18 cellular contexts compared by ENCODE assay signal in genomic region chr12:60391791-60392190, GRCh38.
DNase-seq lines count a peak whose midpoint lies in the region; ATAC-seq and TF ChIP-seq lines count a peak whose summit lies in the region.
"Had no signal": no experiment of that assay in that cellular context is flagged by ENCODE, and none has a peak within 500 bp of the region (broad histone marks: within the 10 kb centered on the region; RNA-seq: fewer than 3 reads in every experiment).

No MANE protein-coding gene starts in this region.

- DNase-seq in IMR-90: no peak
- peak; percentile 53 for DNase-seq in chondrocyte (ENCODE audit: low spot score)
- DNase-seq in sciatic nerve (ENCODE audit: low spot score): no peak
- no peak for DNase-seq in coronary artery (ENCODE audit: low spot score)
- DNase-seq in PC-9: no peak
- DNase-seq: AML-193; Caco-2; Calu3; CD4-positive, alpha-beta T cell; CD8-positive, alpha-beta T cell; DMS79 treated with DMSO at 0.1 percent for 48 hours; GF-D8 had no signal

- H3K36me3 ChIP-seq in IMR-90 (ENCODE audit: control insufficient read depth, insufficient read depth, low read length) (no peaks in the 10 kb centered on the region), PC-9 (ENCODE audit: low read depth) (no peaks in the 10 kb centered on the region)
- H3K36me3 ChIP-seq: BLaER1 treated with 17β-estradiol and CSF1 and Interleukin-3, amounts not matched to agents 10 nM and 100 nM had no signal

- POLR2A ChIA-PET in IMR-90 (lab: Charles Lee; ENCODE audit: unreplicated experiment): no interaction called here
- POLR2A ChIA-PET in PC-9 (lab: Charles Lee; ENCODE audit: unreplicated experiment): no interaction called here

- H3K27me3 ChIP-seq in IMR-90 (ENCODE audit: control insufficient read depth, insufficient read depth, low read length) (no peaks in the 10 kb centered on the region), PC-9 (ENCODE audit: insufficient read depth, low read depth) (no peaks in the 10 kb centered on the region)
- H3K27me3 ChIP-seq: BLaER1 treated with 17β-estradiol and CSF1 and Interleukin-3, amounts not matched to agents 10 nM and 100 nM had no signal

- dilution Hi-C loops in IMR-90 (cut with HindIII; ENCODE audit: low sequenced_read_pairs, unreplicated experiment): no loop called here

- H3K14ac ChIP-seq in IMR-90 (replicated peaks; ENCODE audit: low read depth, low read length): no peak overlapping the region

- no peak overlapping the region for H2BK5ac ChIP-seq in IMR-90 (ENCODE audit: low read depth, low read length, poor library complexity, severe bottlenecking)

- H3K56ac ChIP-seq in IMR-90 (ENCODE audit: extremely low read depth, insufficient read depth, low read length): no peak overlapping the region

- H3K4me2 ChIP-seq in IMR-90 (ENCODE audit: low read depth, low read length) (no peak overlapping the region), PC-9 (no peak overlapping the region)
- H3K4me2 ChIP-seq: A549; BLaER1 treated with 17β-estradiol and CSF1 and Interleukin-3, amounts not matched to agents 10 nM and 100 nM had no signal

- H3K9me2 ChIP-seq in PC-9 (ENCODE audit: insufficient read depth): no peaks in the 10 kb centered on the region

- H3K27ac Mint-ChIP-seq in chondrocyte (ENCODE audit: unreplicated experiment): no peak overlapping the region
- H3K27ac Mint-ChIP-seq: B cell; CD4-positive, alpha-beta T cell; CD8-positive, alpha-beta T cell had no signal

- H2AK9ac ChIP-seq in IMR-90 (replicated peaks; ENCODE audit: low read depth, low read length, poor library complexity): peak overlapping the region; percentile 22

- H4K20me1 ChIP-seq in IMR-90 (ENCODE audit: insufficient read depth, low read length): no peaks in the 10 kb centered on the region
- no peaks in the 10 kb centered on the region for H4K20me1 ChIP-seq in PC-9 (ENCODE audit: insufficient read depth)
- H4K20me1 ChIP-seq: BLaER1 treated with 17β-estradiol and CSF1 and Interleukin-3, amounts not matched to agents 10 nM and 100 nM had no signal

- no peak overlapping the region for H2BK15ac ChIP-seq in IMR-90 (ENCODE audit: low read depth, low read length)

- H4K5ac ChIP-seq in IMR-90 (ENCODE audit: low read depth, low read length): no peak overlapping the region

- H3K4me1 Mint-ChIP-seq in chondrocyte (ENCODE audit: low read depth): peaks cover 9% of the 10 kb centered on the region
- H3K4me1 Mint-ChIP-seq: B cell had no signal

- in situ Hi-C loops in IMR-90 (cut with MboI; ENCODE audit: low sequenced_read_pairs): no loop called here

- TF ChIP-seq POLR2A in IMR-90 (IDR thresholded peaks at IDR 0.05; ENCODE audit: low read depth, low read length): no peak

- H3K4me3 ChIP-seq in IMR-90 (ENCODE audit: insufficient read depth, low read depth, low read length) (no peak overlapping the region), coronary artery (no peak overlapping the region), PC-9 (no peak overlapping the region)
- H3K4me3 ChIP-seq: A549; BLaER1 treated with 17β-estradiol and CSF1 and Interleukin-3, amounts not matched to agents 10 nM and 100 nM had no signal

- H2AFZ ChIP-seq in IMR-90 (replicated peaks; ENCODE audit: low read length, poor library complexity): no peak overlapping the region
- no peak overlapping the region for H2AFZ ChIP-seq in PC-9

- H3K9me3 ChIP-seq in IMR-90 (ENCODE audit: control insufficient read depth, insufficient read depth, low read length): no peaks in the 10 kb centered on the region
- H3K9me3 ChIP-seq in PC-9 (ENCODE audit: insufficient read depth, low read depth): no peaks in the 10 kb centered on the region
- H3K9me3 ChIP-seq: A549, Caco-2 had no signal

- intact Hi-C loops in IMR-90 (cut with micrococcal nuclease) (loop anchor here (10.0 kb wide), 1 partner anchor 53 kb away; no protein-coding TSS in a partner anchor), sciatic nerve (cut with DNase I) (no loop called here), PC-9 (cut with micrococcal nuclease; ENCODE audit: unreplicated experiment) (no loop called here)

- no peak overlapping the region for H3K23ac ChIP-seq in IMR-90 (ENCODE audit: low read depth, low read length)

- peaks cover 2% of the 10 kb centered on the region for H3K9me3 Mint-ChIP-seq in chondrocyte (ENCODE audit: low read depth)
- H3K9me3 Mint-ChIP-seq: CD4-positive, alpha-beta T cell had no signal

- no peak overlapping the region for H3K27ac ChIP-seq in IMR-90 (ENCODE audit: insufficient read depth, low read length)
- no peak overlapping the region for H3K27ac ChIP-seq in coronary artery
- H3K27ac ChIP-seq in PC-9: no peak overlapping the region
- H3K27ac ChIP-seq: 22Rv1; A549; BLaER1 treated with 17β-estradiol and CSF1 and Interleukin-3, amounts not matched to agents 10 nM and 100 nM; C4-2B had no signal

- H4K91ac ChIP-seq in IMR-90 (ENCODE audit: insufficient read depth, low read depth, low read length): no peak overlapping the region

- TF ChIP-seq CTCF in IMR-90 (conservative IDR thresholded peaks at IDR 0.05; ENCODE audit: low read depth, low read length) (no peak), chondrocyte (IDR thresholded peaks at IDR 0.05) (no peak), coronary artery (IDR thresholded peaks at IDR 0.05) (no peak), PC-9 (conservative IDR thresholded peaks at IDR 0.05) (no peak)

- no peaks in the 10 kb centered on the region for H3K36me3 Mint-ChIP-seq in chondrocyte (ENCODE audit: low read depth)
- H3K36me3 Mint-ChIP-seq: CD8-positive, alpha-beta T cell had no signal

- no TSS peak for BruUV-seq in IMR-90 (replicated peaks; lab: Mats Ljungman, UMichigan)
- BruUV-seq in PC-9 (replicated peaks; lab: Mats Ljungman, UMichigan): no TSS peak

- H3K4me3 Mint-ChIP-seq in chondrocyte (ENCODE audit: unreplicated experiment): no peak overlapping the region
- H3K4me3 Mint-ChIP-seq: B cell; CD4-positive, alpha-beta T cell; CD8-positive, alpha-beta T cell had no signal

- no peak for ATAC-seq in IMR-90 (ENCODE audit: low read depth)
- ATAC-seq in sciatic nerve: peak; percentile 28
- no peak for ATAC-seq in HG03159 (IDR thresholded peaks at IDR 0.05; ENCODE audit: unreplicated experiment)
- ATAC-seq: A549; CD8-positive, alpha-beta T cell had no signal

- no peaks in the 10 kb centered on the region for H3K79me2 ChIP-seq in PC-9 (ENCODE audit: low read depth)

- H3K18ac ChIP-seq in IMR-90 (ENCODE audit: low read depth, low read length): no peak overlapping the region

- no peaks in the 10 kb centered on the region for H3K27me3 Mint-ChIP-seq in chondrocyte (ENCODE audit: low read depth)
- H3K27me3 Mint-ChIP-seq: B cell; CD4-positive, alpha-beta T cell had no signal

- no peak overlapping the region for H4K8ac ChIP-seq in IMR-90 (ENCODE audit: low read depth in 2 of 2, low read length in 2 of 2)

- no peak overlapping the region for H2BK120ac ChIP-seq in IMR-90 (ENCODE audit: low read depth, low read length)

- H2AK5ac ChIP-seq in IMR-90 (ENCODE audit: low read depth, low read length): no peak overlapping the region

- H2BK20ac ChIP-seq in IMR-90 (ENCODE audit: low read depth, low read length): no peak overlapping the region

- H3K4me1 ChIP-seq in IMR-90 (ENCODE audit: control insufficient read depth, insufficient read depth, low read length) (no peaks in the 10 kb centered on the region), PC-9 (replicated peaks; ENCODE audit: insufficient read depth) (no peaks in the 10 kb centered on the region)
- H3K4me1 ChIP-seq: A549, Caco-2 had no signal

- no peaks in the 10 kb centered on the region for H3K9me1 ChIP-seq in IMR-90 (ENCODE audit: insufficient read depth, low read length)

- no peak overlapping the region for H3K4ac ChIP-seq in IMR-90 (ENCODE audit: low read depth, low read length)

- no peak for TF ChIP-seq RAD21 in IMR-90 (IDR thresholded peaks at IDR 0.05; ENCODE audit: low read length)

- no peaks in the 10 kb centered on the region for H3K79me1 ChIP-seq in IMR-90 (ENCODE audit: low read depth in 1 of 2, low read length in 2 of 2)

- H3F3A ChIP-seq in PC-9 (ENCODE audit: insufficient read depth, low read depth): no peaks in the 10 kb centered on the region

- no peak overlapping the region for H3K9ac ChIP-seq in IMR-90 (ENCODE audit: low read depth, low read length)
- H3K9ac ChIP-seq: BLaER1 treated with 17β-estradiol and CSF1 and Interleukin-3, amounts not matched to agents 10 nM and 100 nM had no signal

- CTCF ChIA-PET in IMR-90 (lab: Yijun Ruan, JAX) (interaction anchor here (0.6 kb wide), 1 partner anchor 382 kb away, joined by 3 read pairs; no protein-coding TSS in a partner anchor), PC-9 (lab: Charles Lee) (no interaction called here)

TF ChIP-seq in IMR-90, 13 proteins besides CTCF, POLR2A, EP300 and RAD21:
- TF ChIP-seq RFX5 (IDR thresholded peaks at IDR 0.05; ENCODE audit: low read depth, low read length) (no peak), CHD1 (IDR thresholded peaks at IDR 0.05; ENCODE audit: low read depth, low read length) (no peak), ELK1 (IDR thresholded peaks at IDR 0.05; ENCODE audit: borderline replicate concordance, low read depth, low read length) (no peak), MXI1 (IDR thresholded peaks at IDR 0.05; ENCODE audit: borderline replicate concordance, low read depth, low read length) (no peak), USF2 (IDR thresholded peaks at IDR 0.05; ENCODE audit: low read depth, low read length) (no peak), CEBPB (IDR thresholded peaks at IDR 0.05; ENCODE audit: low read depth, low read length) (no peak), NFE2L2 (IDR thresholded peaks at IDR 0.05; ENCODE audit: low read depth, low read length) (no peak), SMC3 (IDR thresholded peaks at IDR 0.05; ENCODE audit: low read depth, low read length) (no peak), BHLHE40 (IDR thresholded peaks at IDR 0.05; ENCODE audit: low read depth, low read length) (no peak), MAFK (IDR thresholded peaks at IDR 0.05; ENCODE audit: low read depth, low read length) (no peak), RCOR1 (IDR thresholded peaks at IDR 0.05; ENCODE audit: insufficient replicate concordance, low read length) (no peak)
